Comparison of ENCODE assay signal across 1 cellular context in genomic region chr6:144007779-144008500, GRCh38.
TF ChIP-seq lines count a peak whose summit lies in the region.

A gene with protein sequence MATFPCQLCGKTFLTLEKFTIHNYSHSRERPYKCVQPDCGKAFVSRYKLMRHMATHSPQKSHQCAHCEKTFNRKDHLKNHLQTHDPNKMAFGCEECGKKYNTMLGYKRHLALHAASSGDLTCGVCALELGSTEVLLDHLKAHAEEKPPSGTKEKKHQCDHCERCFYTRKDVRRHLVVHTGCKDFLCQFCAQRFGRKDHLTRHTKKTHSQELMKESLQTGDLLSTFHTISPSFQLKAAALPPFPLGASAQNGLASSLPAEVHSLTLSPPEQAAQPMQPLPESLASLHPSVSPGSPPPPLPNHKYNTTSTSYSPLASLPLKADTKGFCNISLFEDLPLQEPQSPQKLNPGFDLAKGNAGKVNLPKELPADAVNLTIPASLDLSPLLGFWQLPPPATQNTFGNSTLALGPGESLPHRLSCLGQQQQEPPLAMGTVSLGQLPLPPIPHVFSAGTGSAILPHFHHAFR (minus strand): TSS chr6:144008259. CDS start chr6:143948136, 60,123 bp downstream.

TF ChIP-seq in K562, 482 proteins besides CTCF, POLR2A, EP300 and RAD21 (continued from another document):
- TF ChIP-seq, protein P1, sequence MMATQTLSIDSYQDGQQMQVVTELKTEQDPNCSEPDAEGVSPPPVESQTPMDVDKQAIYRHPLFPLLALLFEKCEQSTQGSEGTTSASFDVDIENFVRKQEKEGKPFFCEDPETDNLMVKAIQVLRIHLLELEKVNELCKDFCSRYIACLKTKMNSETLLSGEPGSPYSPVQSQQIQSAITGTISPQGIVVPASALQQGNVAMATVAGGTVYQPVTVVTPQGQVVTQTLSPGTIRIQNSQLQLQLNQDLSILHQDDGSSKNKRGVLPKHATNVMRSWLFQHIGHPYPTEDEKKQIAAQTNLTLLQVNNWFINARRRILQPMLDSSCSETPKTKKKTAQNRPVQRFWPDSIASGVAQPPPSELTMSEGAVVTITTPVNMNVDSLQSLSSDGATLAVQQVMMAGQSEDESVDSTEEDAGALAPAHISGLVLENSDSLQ (IDR thresholded peaks at IDR 0.05) = peak; percentile 43
- TF ChIP-seq BACH1 (tag; IDR thresholded peaks at IDR 0.05) (no peak), NONO (IDR thresholded peaks at IDR 0.05; ENCODE audit: low read depth in 2 of 2, low read length in 1 of 2) (peak in 1 of 2 experiments; percentile 89; a peak in 2 of 4 replicates), YY1 (IDR thresholded peaks at IDR 0.05; ENCODE audit: borderline replicate concordance in 1 of 3, control insufficient read depth in 1 of 3, extremely low read depth in 1 of 3, insufficient read depth in 3 of 3, insufficient read length in 1 of 3, insufficient replicate concordance in 2 of 3, low read depth in 1 of 3, low read length in 2 of 3) (peak; percentile 9 to 63 (median 45)), PURB (CRISPR knock-in tag; IDR thresholded peaks at IDR 0.05; ENCODE audit: low read depth) (no peak), SPI1 (IDR thresholded peaks at IDR 0.05; ENCODE audit: borderline replicate concordance, low read depth, low read length) (no peak), ZBTB1 (CRISPR knock-in tag; IDR thresholded peaks at IDR 0.05; ENCODE audit: borderline replicate concordance, low read depth) (peak; percentile 72; the same call in 1 of the 2 replicates), CSDE1 (IDR thresholded peaks at IDR 0.05) (no peak), RBBP5 (IDR thresholded peaks at IDR 0.05; ENCODE audit: borderline replicate concordance, insufficient read depth, low read length, poor library complexity, severe bottlenecking) (peak; percentile 85), USF1 (CRISPR knock-in tag; IDR thresholded peaks at IDR 0.05) (0 out of 2 replicates have a peak, but pooled peaks have one; percentile 31), ZFP30 (CRISPR knock-in tag; IDR thresholded peaks at IDR 0.05; ENCODE audit: borderline replicate concordance) (no peak), CREB1 (IDR thresholded peaks at IDR 0.05) (no peak), CREB1 (CRISPR knock-in tag; IDR thresholded peaks at IDR 0.05) (0 out of 2 replicates have a peak, but pooled peaks have one; percentile 20), NRF1 (conservative IDR thresholded peaks at IDR 0.05 in 1 of 2, IDR thresholded peaks at IDR 0.05 in 1 of 2) (peak; percentile 73 to 79; a peak in 3 of 4 replicates), REST (CRISPR knock-in tag; IDR thresholded peaks at IDR 0.05; ENCODE audit: low read depth) (peak; percentile 56; the same call in 1 of the 2 replicates)
- TF ChIP-seq, protein P2, sequence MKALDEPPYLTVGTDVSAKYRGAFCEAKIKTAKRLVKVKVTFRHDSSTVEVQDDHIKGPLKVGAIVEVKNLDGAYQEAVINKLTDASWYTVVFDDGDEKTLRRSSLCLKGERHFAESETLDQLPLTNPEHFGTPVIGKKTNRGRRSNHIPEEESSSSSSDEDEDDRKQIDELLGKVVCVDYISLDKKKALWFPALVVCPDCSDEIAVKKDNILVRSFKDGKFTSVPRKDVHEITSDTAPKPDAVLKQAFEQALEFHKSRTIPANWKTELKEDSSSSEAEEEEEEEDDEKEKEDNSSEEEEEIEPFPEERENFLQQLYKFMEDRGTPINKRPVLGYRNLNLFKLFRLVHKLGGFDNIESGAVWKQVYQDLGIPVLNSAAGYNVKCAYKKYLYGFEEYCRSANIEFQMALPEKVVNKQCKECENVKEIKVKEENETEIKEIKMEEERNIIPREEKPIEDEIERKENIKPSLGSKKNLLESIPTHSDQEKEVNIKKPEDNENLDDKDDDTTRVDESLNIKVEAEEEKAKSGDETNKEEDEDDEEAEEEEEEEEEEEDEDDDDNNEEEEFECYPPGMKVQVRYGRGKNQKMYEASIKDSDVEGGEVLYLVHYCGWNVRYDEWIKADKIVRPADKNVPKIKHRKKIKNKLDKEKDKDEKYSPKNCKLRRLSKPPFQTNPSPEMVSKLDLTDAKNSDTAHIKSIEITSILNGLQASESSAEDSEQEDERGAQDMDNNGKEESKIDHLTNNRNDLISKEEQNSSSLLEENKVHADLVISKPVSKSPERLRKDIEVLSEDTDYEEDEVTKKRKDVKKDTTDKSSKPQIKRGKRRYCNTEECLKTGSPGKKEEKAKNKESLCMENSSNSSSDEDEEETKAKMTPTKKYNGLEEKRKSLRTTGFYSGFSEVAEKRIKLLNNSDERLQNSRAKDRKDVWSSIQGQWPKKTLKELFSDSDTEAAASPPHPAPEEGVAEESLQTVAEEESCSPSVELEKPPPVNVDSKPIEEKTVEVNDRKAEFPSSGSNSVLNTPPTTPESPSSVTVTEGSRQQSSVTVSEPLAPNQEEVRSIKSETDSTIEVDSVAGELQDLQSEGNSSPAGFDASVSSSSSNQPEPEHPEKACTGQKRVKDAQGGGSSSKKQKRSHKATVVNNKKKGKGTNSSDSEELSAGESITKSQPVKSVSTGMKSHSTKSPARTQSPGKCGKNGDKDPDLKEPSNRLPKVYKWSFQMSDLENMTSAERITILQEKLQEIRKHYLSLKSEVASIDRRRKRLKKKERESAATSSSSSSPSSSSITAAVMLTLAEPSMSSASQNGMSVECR (CRISPR knock-in tag; IDR thresholded peaks at IDR 0.05) = 0 out of 2 replicates have a peak, but pooled peaks have one; percentile 28
- TF ChIP-seq, protein P3, sequence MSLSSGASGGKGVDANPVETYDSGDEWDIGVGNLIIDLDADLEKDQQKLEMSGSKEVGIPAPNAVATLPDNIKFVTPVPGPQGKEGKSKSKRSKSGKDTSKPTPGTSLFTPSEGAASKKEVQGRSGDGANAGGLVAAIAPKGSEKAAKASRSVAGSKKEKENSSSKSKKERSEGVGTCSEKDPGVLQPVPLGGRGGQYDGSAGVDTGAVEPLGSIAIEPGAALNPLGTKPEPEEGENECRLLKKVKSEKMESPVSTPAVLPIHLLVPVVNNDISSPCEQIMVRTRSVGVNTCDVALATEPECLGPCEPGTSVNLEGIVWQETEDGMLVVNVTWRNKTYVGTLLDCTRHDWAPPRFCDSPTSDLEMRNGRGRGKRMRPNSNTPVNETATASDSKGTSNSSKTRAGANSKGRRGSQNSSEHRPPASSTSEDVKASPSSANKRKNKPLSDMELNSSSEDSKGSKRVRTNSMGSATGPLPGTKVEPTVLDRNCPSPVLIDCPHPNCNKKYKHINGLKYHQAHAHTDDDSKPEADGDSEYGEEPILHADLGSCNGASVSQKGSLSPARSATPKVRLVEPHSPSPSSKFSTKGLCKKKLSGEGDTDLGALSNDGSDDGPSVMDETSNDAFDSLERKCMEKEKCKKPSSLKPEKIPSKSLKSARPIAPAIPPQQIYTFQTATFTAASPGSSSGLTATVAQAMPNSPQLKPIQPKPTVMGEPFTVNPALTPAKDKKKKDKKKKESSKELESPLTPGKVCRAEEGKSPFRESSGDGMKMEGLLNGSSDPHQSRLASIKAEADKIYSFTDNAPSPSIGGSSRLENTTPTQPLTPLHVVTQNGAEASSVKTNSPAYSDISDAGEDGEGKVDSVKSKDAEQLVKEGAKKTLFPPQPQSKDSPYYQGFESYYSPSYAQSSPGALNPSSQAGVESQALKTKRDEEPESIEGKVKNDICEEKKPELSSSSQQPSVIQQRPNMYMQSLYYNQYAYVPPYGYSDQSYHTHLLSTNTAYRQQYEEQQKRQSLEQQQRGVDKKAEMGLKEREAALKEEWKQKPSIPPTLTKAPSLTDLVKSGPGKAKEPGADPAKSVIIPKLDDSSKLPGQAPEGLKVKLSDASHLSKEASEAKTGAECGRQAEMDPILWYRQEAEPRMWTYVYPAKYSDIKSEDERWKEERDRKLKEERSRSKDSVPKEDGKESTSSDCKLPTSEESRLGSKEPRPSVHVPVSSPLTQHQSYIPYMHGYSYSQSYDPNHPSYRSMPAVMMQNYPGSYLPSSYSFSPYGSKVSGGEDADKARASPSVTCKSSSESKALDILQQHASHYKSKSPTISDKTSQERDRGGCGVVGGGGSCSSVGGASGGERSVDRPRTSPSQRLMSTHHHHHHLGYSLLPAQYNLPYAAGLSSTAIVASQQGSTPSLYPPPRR (CRISPR knock-in tag; IDR thresholded peaks at IDR 0.05; ENCODE audit: borderline replicate concordance) = no peak
- TF ChIP-seq, protein P4, sequence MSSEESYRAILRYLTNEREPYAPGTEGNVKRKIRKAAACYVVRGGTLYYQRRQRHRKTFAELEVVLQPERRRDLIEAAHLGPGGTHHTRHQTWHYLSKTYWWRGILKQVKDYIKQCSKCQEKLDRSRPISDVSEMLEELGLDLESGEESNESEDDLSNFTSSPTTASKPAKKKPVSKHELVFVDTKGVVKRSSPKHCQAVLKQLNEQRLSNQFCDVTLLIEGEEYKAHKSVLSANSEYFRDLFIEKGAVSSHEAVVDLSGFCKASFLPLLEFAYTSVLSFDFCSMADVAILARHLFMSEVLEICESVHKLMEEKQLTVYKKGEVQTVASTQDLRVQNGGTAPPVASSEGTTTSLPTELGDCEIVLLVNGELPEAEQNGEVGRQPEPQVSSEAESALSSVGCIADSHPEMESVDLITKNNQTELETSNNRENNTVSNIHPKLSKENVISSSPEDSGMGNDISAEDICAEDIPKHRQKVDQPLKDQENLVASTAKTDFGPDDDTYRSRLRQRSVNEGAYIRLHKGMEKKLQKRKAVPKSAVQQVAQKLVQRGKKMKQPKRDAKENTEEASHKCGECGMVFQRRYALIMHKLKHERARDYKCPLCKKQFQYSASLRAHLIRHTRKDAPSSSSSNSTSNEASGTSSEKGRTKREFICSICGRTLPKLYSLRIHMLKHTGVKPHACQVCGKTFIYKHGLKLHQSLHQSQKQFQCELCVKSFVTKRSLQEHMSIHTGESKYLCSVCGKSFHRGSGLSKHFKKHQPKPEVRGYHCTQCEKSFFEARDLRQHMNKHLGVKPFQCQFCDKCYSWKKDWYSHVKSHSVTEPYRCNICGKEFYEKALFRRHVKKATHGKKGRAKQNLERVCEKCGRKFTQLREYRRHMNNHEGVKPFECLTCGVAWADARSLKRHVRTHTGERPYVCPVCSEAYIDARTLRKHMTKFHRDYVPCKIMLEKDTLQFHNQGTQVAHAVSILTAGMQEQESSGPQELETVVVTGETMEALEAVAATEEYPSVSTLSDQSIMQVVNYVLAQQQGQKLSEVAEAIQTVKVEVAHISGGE (CRISPR knock-in tag; IDR thresholded peaks at IDR 0.05) = peak in 1 of 3 experiments; percentile 41; a peak in 1 of 6 replicates
